ENCODE assay signal across 30 cellular contexts in the genomic region with DNA sequence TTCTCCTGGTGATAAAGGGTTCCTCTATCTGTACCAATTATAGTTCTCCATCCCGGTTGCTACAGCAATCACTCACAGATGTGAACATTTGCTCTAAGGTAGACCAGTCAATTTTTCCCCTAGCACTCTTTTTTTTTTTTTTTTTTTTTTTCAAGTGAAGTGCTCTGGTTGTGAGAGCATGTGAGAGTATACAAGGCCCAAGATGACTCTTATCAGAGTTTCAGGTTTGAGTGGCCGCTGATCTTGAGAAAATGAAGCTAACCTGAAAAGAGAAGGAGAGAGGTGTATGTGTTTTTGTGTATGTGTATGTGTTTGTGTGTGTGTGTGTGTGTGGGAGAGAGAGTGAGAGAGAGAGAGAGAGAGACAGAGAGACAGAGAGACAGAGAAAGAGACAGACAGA. TPM values are rescaled to one million over a fixed set of nuclear protein-coding genes. Genes with fewer than 3 reads are reported as not detected.
"Had no signal": no experiment of that assay in that cellular context is flagged by ENCODE, and none has a peak within 500 bp of the region (broad histone marks: within the 10 kb centered on the region; RNA-seq: fewer than 3 reads in every experiment).

No MANE protein-coding gene starts in this region.

- H3K4me3 ChIP-seq: gastroesophageal sphincter, hepatocyte, ovary, prostate gland, skin epidermis, upper lobe of left lung had no signal

- H3K27ac Mint-ChIP-seq: activated B cell treated with CpG ODN at 0.5 μM for 24 hours; activated CD8-positive, alpha-beta T cell treated with anti-CD3 and anti-CD28 coated beads for 36 hours; activated naive CD4-positive, alpha-beta T cell treated with anti-CD3 and anti-CD28 coated beads, Interleukin-2, amount 50 U/mL, for 24 hours; activated naive CD8-positive, alpha-beta T cell treated with anti-CD3 and anti-CD28 coated beads, Interleukin-2, amount 50 U/mL, for 24 hours; activated T-helper 17 cell treated with anti-CD3 and anti-CD28 coated beads, Interleukin-2, amount 50 U/mL, for 72 hours; effector memory CD8-positive, alpha-beta T cell; nephron; stimulated activated effector memory CD8-positive, alpha-beta T cell treated with anti-CD3 and anti-CD28 coated beads, Interleukin-12 subunit alpha, Interleukin-12 subunit beta, amount 100 ng/mL, for 72 hours; stimulated activated naive CD8-positive, alpha-beta T cell treated with anti-CD3 and anti-CD28 coated beads, Interleukin-15, amount 100 ng/mL, for 72 hours; T-helper 2 cell treated with Interferon-gamma antibody and Interleukin-4, amounts not matched to agents 5 μg/mL and 100 μg/mL, for 36 hours had no signal

- H3K27ac ChIP-seq: gastroesophageal sphincter, hepatocyte, ovary, prostate gland, skin epidermis, upper lobe of left lung had no signal

- H3K4me3 Mint-ChIP-seq: activated B cell treated with CpG ODN at 0.5 μM for 24 hours; activated CD8-positive, alpha-beta T cell treated with anti-CD3 and anti-CD28 coated beads for 36 hours; activated naive CD4-positive, alpha-beta T cell treated with anti-CD3 and anti-CD28 coated beads, Interleukin-2, amount 50 U/mL, for 24 hours; activated naive CD8-positive, alpha-beta T cell treated with anti-CD3 and anti-CD28 coated beads, Interleukin-2, amount 50 U/mL, for 24 hours; activated T-cell treated with anti-CD3 and anti-CD28 coated beads, Interleukin-2, amount 50 U/mL, for 4 hours; activated T-helper 17 cell treated with anti-CD3 and anti-CD28 coated beads, Interleukin-2, amount 50 U/mL, for 72 hours; effector memory CD8-positive, alpha-beta T cell; nephron; stimulated activated effector memory CD8-positive, alpha-beta T cell treated with anti-CD3 and anti-CD28 coated beads, Interleukin-12 subunit alpha, Interleukin-12 subunit beta, amount 100 ng/mL, for 72 hours; stimulated activated naive CD8-positive, alpha-beta T cell treated with anti-CD3 and anti-CD28 coated beads, Interleukin-15, amount 100 ng/mL, for 72 hours; T-helper 2 cell treated with Interferon-gamma antibody and Interleukin-4, amounts not matched to agents 5 μg/mL and 100 μg/mL, for 36 hours had no signal

- H3K9me3 Mint-ChIP-seq: activated B cell treated with CpG ODN at 0.5 μM for 24 hours; activated naive CD4-positive, alpha-beta T cell treated with anti-CD3 and anti-CD28 coated beads, Interleukin-2, amount 50 U/mL, for 24 hours; activated naive CD8-positive, alpha-beta T cell treated with anti-CD3 and anti-CD28 coated beads, Interleukin-2, amount 50 U/mL, for 24 hours; activated T-helper 17 cell treated with anti-CD3 and anti-CD28 coated beads, Interleukin-2, amount 50 U/mL, for 72 hours; effector memory CD8-positive, alpha-beta T cell; nephron; stimulated activated naive CD8-positive, alpha-beta T cell treated with anti-CD3 and anti-CD28 coated beads, Interleukin-15, amount 100 ng/mL, for 72 hours; T-helper 2 cell treated with Interferon-gamma antibody and Interleukin-4, amounts not matched to agents 5 μg/mL and 100 μg/mL, for 36 hours had no signal

- H3K4me2 ChIP-seq: hepatocyte had no signal

- H2AFZ ChIP-seq: hepatocyte had no signal

- H3K79me2 ChIP-seq: hepatocyte had no signal

- H3K36me3 Mint-ChIP-seq: activated naive CD4-positive, alpha-beta T cell treated with anti-CD3 and anti-CD28 coated beads, Interleukin-2, amount 50 U/mL, for 24 hours; stimulated activated effector memory CD8-positive, alpha-beta T cell treated with anti-CD3 and anti-CD28 coated beads, Interleukin-12 subunit alpha, Interleukin-12 subunit beta, amount 100 ng/mL, for 72 hours had no signal

- DNase-seq: activated B cell treated with CpG ODN at 0.5 μM for 24 hours; activated CD4-positive, alpha-beta T cell treated with anti-CD3 and anti-CD28 coated beads, Interleukin-2, amount 50 U/mL, for 1 hour; activated CD8-positive, alpha-beta T cell treated with anti-CD3 and anti-CD28 coated beads for 36 hours; activated naive CD8-positive, alpha-beta T cell treated with anti-CD3 and anti-CD28 coated beads, Interleukin-2, amount 50 U/mL, for 24 hours; activated T-cell treated with anti-CD3 and anti-CD28 coated beads, Interleukin-2, amount 50 U/mL, for 4 hours; caudate nucleus; cortex of kidney; effector memory CD8-positive, alpha-beta T cell; erythroblast; left cardiac atrium; mammary epithelial cell; ovary; retina; stimulated activated CD4-positive, alpha-beta T cell treated with anti-CD3 and anti-CD28 coated beads, Interleukin-4, amount 100 ng/mL, for 24 hours; stimulated activated naive CD8-positive, alpha-beta T cell treated with anti-CD3 and anti-CD28 coated beads, Interleukin-15, amount 100 ng/mL, for 72 hours; substantia nigra; upper lobe of left lung had no signal

- H3K4me1 Mint-ChIP-seq: activated B cell treated with CpG ODN at 0.5 μM for 24 hours; activated naive CD4-positive, alpha-beta T cell treated with anti-CD3 and anti-CD28 coated beads, Interleukin-2, amount 50 U/mL, for 24 hours; activated naive CD8-positive, alpha-beta T cell treated with anti-CD3 and anti-CD28 coated beads, Interleukin-2, amount 50 U/mL, for 24 hours; activated T-helper 17 cell treated with anti-CD3 and anti-CD28 coated beads, Interleukin-2, amount 50 U/mL, for 72 hours; nephron; stimulated activated effector memory CD8-positive, alpha-beta T cell treated with anti-CD3 and anti-CD28 coated beads, Interleukin-12 subunit alpha, Interleukin-12 subunit beta, amount 100 ng/mL, for 72 hours; stimulated activated naive CD8-positive, alpha-beta T cell treated with anti-CD3 and anti-CD28 coated beads, Interleukin-15, amount 100 ng/mL, for 72 hours had no signal

- ATAC-seq: activated CD8-positive, alpha-beta T cell treated with anti-CD3 and anti-CD28 coated beads for 36 hours; activated naive CD8-positive, alpha-beta T cell treated with anti-CD3 and anti-CD28 coated beads, Interleukin-2, amount 50 U/mL, for 24 hours; activated T-cell treated with anti-CD3 and anti-CD28 coated beads, Interleukin-2, amount 50 U/mL, for 4 hours; activated T-helper 17 cell treated with anti-CD3 and anti-CD28 coated beads, Interleukin-2, amount 50 U/mL, for 72 hours; effector memory CD8-positive, alpha-beta T cell; gastroesophageal sphincter; left cardiac atrium; sciatic nerve; stimulated activated effector memory CD8-positive, alpha-beta T cell treated with anti-CD3 and anti-CD28 coated beads, Interleukin-12 subunit alpha, Interleukin-12 subunit beta, amount 100 ng/mL, for 72 hours; stimulated activated naive CD8-positive, alpha-beta T cell treated with anti-CD3 and anti-CD28 coated beads, Interleukin-15, amount 100 ng/mL, for 72 hours had no signal

- H3K9me3 ChIP-seq: ovary, prostate gland, upper lobe of left lung had no signal

- H3K36me3 ChIP-seq: gastroesophageal sphincter, ovary, prostate gland, upper lobe of left lung had no signal

- H3K27me3 Mint-ChIP-seq: activated B cell treated with CpG ODN at 0.5 μM for 24 hours; activated naive CD8-positive, alpha-beta T cell treated with anti-CD3 and anti-CD28 coated beads, Interleukin-2, amount 50 U/mL, for 24 hours; activated T-helper 17 cell treated with anti-CD3 and anti-CD28 coated beads, Interleukin-2, amount 50 U/mL, for 72 hours had no signal

- H3K27me3 ChIP-seq: gastroesophageal sphincter, hepatocyte, ovary, upper lobe of left lung had no signal

- H3K4me1 ChIP-seq: gastroesophageal sphincter, prostate gland, upper lobe of left lung had no signal

RNA-seq across cellular contexts. Expression of a gene that starts 44.4 kb away (rescaled TPM):
- total RNA-seq: activated B cell treated with CpG ODN at 0.5 μM for 24 hours; activated CD8-positive, alpha-beta T cell treated with anti-CD3 and anti-CD28 coated beads for 36 hours; activated T-cell treated with anti-CD3 and anti-CD28 coated beads, Interleukin-2, amount 50 U/mL, for 4 hours; activated T-helper 17 cell treated with anti-CD3 and anti-CD28 coated beads, Interleukin-2, amount 50 U/mL, for 72 hours; chondrocyte; gastroesophageal sphincter; hepatocyte; left cardiac atrium; liver; mammary epithelial cell; mucosa of gallbladder; ovary; prostate gland; sciatic nerve; upper lobe of left lung had no signal
